ENCODE assay signal across 11 cellular contexts in the genomic region with DNA sequence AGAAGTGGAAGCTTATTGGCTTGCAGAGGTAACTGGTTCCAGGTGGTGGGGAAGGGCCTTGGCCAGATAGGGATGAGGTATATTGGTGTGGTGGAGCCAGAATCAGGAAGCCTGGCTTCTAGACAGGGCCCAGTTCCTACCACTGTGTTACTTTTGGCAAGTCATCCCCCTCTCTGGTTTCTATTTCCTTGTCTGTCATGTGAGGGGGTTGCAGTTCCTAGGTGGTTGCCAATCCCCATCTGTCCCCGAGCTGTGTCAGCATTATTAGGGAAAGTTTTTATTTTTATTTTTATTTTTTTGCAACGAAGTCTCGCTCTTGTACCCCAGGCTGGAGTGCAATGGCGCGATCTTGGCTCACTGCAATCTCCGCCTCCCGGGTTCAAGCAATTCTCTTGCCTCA. TPM values are rescaled to one million over a fixed set of nuclear protein-coding genes. Genes with fewer than 3 reads are reported as not detected.
A peak's percentile ranks its signal among the peaks of the same experiment; 100 is the strongest.
DNase-seq lines count a peak whose midpoint lies in the region; ATAC-seq, FAIRE-seq and TF ChIP-seq lines count a peak whose summit lies in the region.
"Had no signal": no experiment of that assay in that cellular context is flagged by ENCODE, and none has a peak within 500 bp of the region (broad histone marks: within the 10 kb centered on the region; RNA-seq: fewer than 3 reads in every experiment).

No MANE protein-coding gene starts in this region.

- TF ChIP-seq CTCF in stomach (IDR thresholded peaks at IDR 0.05) (no peak), pancreas (IDR thresholded peaks at IDR 0.05) (no peak)

- CTCF ChIA-PET in activated CD4-positive, alpha-beta memory T cell treated with anti-CD3 and anti-CD28 coated beads, Interleukin-2, amount 10 ng/mL, durations not matched to agents 7 days and 5 days (lab: Charles Lee), result no interaction called here

- ATAC-seq in pancreas, result no peak

- no peaks in the 10 kb centered on the region for H3K9me3 Mint-ChIP-seq in activated T-cell treated with anti-CD3 and anti-CD28 coated beads, Interleukin-2, amount 50 U/mL, for 24 hours
- H3K9me3 Mint-ChIP-seq in activated CD4-positive, alpha-beta memory T cell treated with anti-CD3 and anti-CD28 coated beads, Interleukin-2, amount 10 ng/mL, durations not matched to agents 7 days and 5 days, result no peaks in the 10 kb centered on the region

- peaks cover 86% of the 10 kb centered on the region for H3K36me3 Mint-ChIP-seq in activated T-cell treated with anti-CD3 and anti-CD28 coated beads, Interleukin-2, amount 50 U/mL, for 24 hours (ENCODE audit: low read depth)
- peaks cover 43% of the 10 kb centered on the region for H3K36me3 Mint-ChIP-seq in activated CD4-positive, alpha-beta memory T cell treated with anti-CD3 and anti-CD28 coated beads, Interleukin-2, amount 10 ng/mL, durations not matched to agents 7 days and 5 days (ENCODE audit: low read depth)

- peak overlapping the region; percentile 100 for H3K27ac Mint-ChIP-seq in activated T-cell treated with anti-CD3 and anti-CD28 coated beads, Interleukin-2, amount 50 U/mL, for 24 hours
- no peak overlapping the region for H3K27ac Mint-ChIP-seq in activated CD4-positive, alpha-beta memory T cell treated with anti-CD3 and anti-CD28 coated beads, Interleukin-2, amount 10 ng/mL, durations not matched to agents 7 days and 5 days

- H3K4me1 Mint-ChIP-seq in activated T-cell treated with anti-CD3 and anti-CD28 coated beads, Interleukin-2, amount 50 U/mL, for 24 hours (ENCODE audit: low read depth), result peaks cover 58% of the 10 kb centered on the region
- H3K4me1 Mint-ChIP-seq in activated CD4-positive, alpha-beta memory T cell treated with anti-CD3 and anti-CD28 coated beads, Interleukin-2, amount 10 ng/mL, durations not matched to agents 7 days and 5 days, result peaks cover 60% of the 10 kb centered on the region

- TF ChIP-seq POLR2A in stomach (IDR thresholded peaks at IDR 0.05), result no peak

- H3K9ac ChIP-seq in iPS-15b (ENCODE audit: low read depth, low read length), result peak overlapping the region; percentile 73

- H3K4me1 ChIP-seq in iPS-15b (ENCODE audit: control insufficient read depth, insufficient read depth, low read length) (peaks cover 4% of the 10 kb centered on the region), stomach (peaks cover 60 to 87% (median 77%) of the 10 kb centered on the region in 4 donors), pancreas (peaks cover 34 to 46% (median 36%) of the 10 kb centered on the region in 3 donors)

- peak overlapping the region in 1 of 5 donors; percentile 1 for H3K27ac ChIP-seq in stomach
- no peak overlapping the region for H3K27ac ChIP-seq in pancreas
- H3K27ac ChIP-seq: cardiac muscle cell had no signal

- DNase-seq in activated T-cell treated with anti-CD3 and anti-CD28 coated beads, Interleukin-2, amount 50 U/mL, for 24 hours, result no peak
- no peak for DNase-seq in activated T-cell treated with anti-CD3 and anti-CD28 coated beads, Interleukin-2, amount 50 U/mL, for 48 hours
- no peak for DNase-seq in activated CD4-positive, alpha-beta memory T cell treated with anti-CD3 and anti-CD28 coated beads, Interleukin-2, amount 10 ng/mL, durations not matched to agents 7 days and 5 days
- DNase-seq in stomach (no peak), pancreas (no peak), epidermal melanocyte (ENCODE audit: insufficient read length, low spot score) (no peak), COLO668 (lab: John Stamatoyannopoulos, UW; ENCODE audit: unreplicated experiment) (no peak)

- H3K9me3 ChIP-seq in iPS-15b (ENCODE audit: control insufficient read depth, insufficient read depth, low read length), result no peaks in the 10 kb centered on the region
- no peaks in the 10 kb centered on the region for H3K9me3 ChIP-seq in stomach
- H3K9me3 ChIP-seq in pancreas, result no peaks in the 10 kb centered on the region

- WGBS in stomach, 5 donors, result 82 to 92% (median 87%) methylated on average over 7 of the region's 7 CpGs
- WGBS in pancreas, 2 donors, result 80 to 90% methylated on average over 7 of the region's 7 CpGs

- H3K4me3 Mint-ChIP-seq in activated T-cell treated with anti-CD3 and anti-CD28 coated beads, Interleukin-2, amount 50 U/mL, for 24 hours, result peak overlapping the region; percentile 38
- peak overlapping the region; percentile 19 for H3K4me3 Mint-ChIP-seq in activated CD4-positive, alpha-beta memory T cell treated with anti-CD3 and anti-CD28 coated beads, Interleukin-2, amount 10 ng/mL, durations not matched to agents 7 days and 5 days

- H3K27me3 Mint-ChIP-seq in activated T-cell treated with anti-CD3 and anti-CD28 coated beads, Interleukin-2, amount 50 U/mL, for 24 hours, result no peaks in the 10 kb centered on the region
- H3K27me3 Mint-ChIP-seq in activated CD4-positive, alpha-beta memory T cell treated with anti-CD3 and anti-CD28 coated beads, Interleukin-2, amount 10 ng/mL, durations not matched to agents 7 days and 5 days, result no peaks in the 10 kb centered on the region

- H3K27me3 ChIP-seq in iPS-15b (ENCODE audit: control insufficient read depth, insufficient read depth, low read length) (no peaks in the 10 kb centered on the region), stomach (no peaks in the 10 kb centered on the region), pancreas (no peaks in the 10 kb centered on the region)
- H3K27me3 ChIP-seq: cardiac muscle cell had no signal

- H3K4me3 ChIP-seq in iPS-15b (ENCODE audit: low read depth, low read length), result peak overlapping the region; percentile 8
- peak overlapping the region; percentile 3 to 98 (median 17) for H3K4me3 ChIP-seq in stomach
- peak overlapping the region in 1 of 4 donors; percentile 27 for H3K4me3 ChIP-seq in pancreas
- H3K4me3 ChIP-seq: cardiac muscle cell had no signal

- no peak for TF ChIP-seq EP300 in stomach (IDR thresholded peaks at IDR 0.05)

- H3K36me3 ChIP-seq in iPS-15b (ENCODE audit: control insufficient read depth, insufficient read depth, low read length) (peaks cover 18% of the 10 kb centered on the region), stomach (peaks cover 17 to 66% (median 59%) of the 10 kb centered on the region in 4 donors), pancreas (peaks cover 0 to 9% (median 0%) of the 10 kb centered on the region in 3 donors)

- no peak for FAIRE-seq in pancreas (lab: Jason Lieb, UNC)
- FAIRE-seq: GM12892 had no signal

- intact Hi-C loops in stomach (cut with DNase I; ENCODE audit: low total_unique reads) (loop anchor here (10.0 kb wide), 1 partner anchor 53 kb away; the partner anchor contains the start of gene MIEF2), pancreas (cut with DNase I) (no loop called here)

- POLR2A ChIA-PET in activated CD4-positive, alpha-beta memory T cell treated with anti-CD3 and anti-CD28 coated beads, Interleukin-2, amount 10 ng/mL, durations not matched to agents 7 days and 5 days (lab: Charles Lee), result no interaction called here

RNA-seq across cellular contexts. Expression of gene SMCR8, which starts 3.0 kb away (rescaled TPM):
- total RNA-seq in activated CD4-positive, alpha-beta memory T cell treated with anti-CD3 and anti-CD28 coated beads, Interleukin-2, amount 10 ng/mL, durations not matched to agents 7 days and 5 days, result 10 to 100 TPM; 27.0 to 27.9 TPM
- 10 to 100 TPM in 3 of 5 donors, 1 to 10 TPM in 2; 5.8 to 17.9 (median 13.0) TPM for total RNA-seq in stomach
- polyA plus RNA-seq in stomach, result 1 to 10 TPM; 2.4 to 4.0 (median 3.2) TPM
- 10 to 100 TPM in 1 of 6 donors, 1 to 10 TPM in 5; 4.3 to 11.5 (median 6.3) TPM for total RNA-seq in pancreas
- polyA plus RNA-seq in pancreas, result 1 to 10 TPM; 2.7 to 3.8 TPM

RNA-seq across cellular contexts. Expression of gene TOP3A, which starts 3.3 kb away (rescaled TPM):
- total RNA-seq in activated CD4-positive, alpha-beta memory T cell treated with anti-CD3 and anti-CD28 coated beads, Interleukin-2, amount 10 ng/mL, durations not matched to agents 7 days and 5 days, result 10 to 100 TPM; 51.4 to 54.9 TPM
- total RNA-seq in stomach, result 100 to 1,000 TPM in 1 of 5 donors, 10 to 100 TPM in 4; 21.9 to 311 (median 30.5) TPM
- 10 to 100 TPM in 1 of 3 donors, 1 to 10 TPM in 2; 7.6 to 12.7 (median 9.0) TPM for polyA plus RNA-seq in stomach
- 10 to 100 TPM in 4 of 6 donors, 1 to 10 TPM in 2; 9.4 to 16.5 (median 11.0) TPM for total RNA-seq in pancreas
- polyA plus RNA-seq in pancreas, result 10 to 100 TPM; 16.6 to 18.7 TPM

RNA-seq across cellular contexts. Expression of gene SHMT1, which starts 45.2 kb away (rescaled TPM):
- 10 to 100 TPM; 38.1 to 41.1 TPM for total RNA-seq in activated CD4-positive, alpha-beta memory T cell treated with anti-CD3 and anti-CD28 coated beads, Interleukin-2, amount 10 ng/mL, durations not matched to agents 7 days and 5 days
- total RNA-seq in stomach, result 10 to 100 TPM; 16.9 to 50.4 (median 40.0) TPM
- polyA plus RNA-seq in stomach, result 10 to 100 TPM; 12.4 to 34.3 (median 18.4) TPM
- 10 to 100 TPM in 3 of 6 donors, 1 to 10 TPM in 3; 5.8 to 14.3 (median 10.3) TPM for total RNA-seq in pancreas
- polyA plus RNA-seq in pancreas, result 10 to 100 TPM; 11.3 to 14.3 TPM

RNA-seq across cellular contexts. Expression of gene MIEF2, which starts 57.7 kb away (rescaled TPM):
- total RNA-seq in activated CD4-positive, alpha-beta memory T cell treated with anti-CD3 and anti-CD28 coated beads, Interleukin-2, amount 10 ng/mL, durations not matched to agents 7 days and 5 days, result 10 to 100 TPM in 1 of 2 experiments, 1 to 10 TPM in 1; 9.2 to 10.9 TPM
- total RNA-seq in stomach (100 to 1,000 TPM in 1 of 5 donors, 10 to 100 TPM in 3, 1 to 10 TPM in 1; 5.2 to 254 (median 12.5) TPM), pancreas (10 to 100 TPM in 2 of 6 donors, 1 to 10 TPM in 4; 7.1 to 11.1 (median 9.2) TPM)
- polyA plus RNA-seq in stomach (1 to 10 TPM; 2.1 to 7.5 (median 2.9) TPM), pancreas (1 to 10 TPM; 5.8 to 9.3 TPM)

RNA-seq across cellular contexts. Expression of gene EVPLL, which starts 59.5 kb away (rescaled TPM):
- total RNA-seq in activated CD4-positive, alpha-beta memory T cell treated with anti-CD3 and anti-CD28 coated beads, Interleukin-2, amount 10 ng/mL, durations not matched to agents 7 days and 5 days, result not detected
- total RNA-seq in stomach (1 to 10 TPM in 1 of 5 donors, under 1 TPM in 2, not detected in 2; 0.29 to 1.2 (median 0.45) TPM), pancreas (not detected)
- polyA plus RNA-seq in stomach (1 to 10 TPM in 1 of 3 donors, under 1 TPM in 1, not detected in 1; 0.37 to 8.9 TPM), pancreas (under 1 TPM in 1 of 2 donors, not detected in 1; 0.09 TPM)
- total RNA-seq: cardiac muscle cell had no signal
- polyA plus RNA-seq: BJ, cardiac muscle cell had no signal
